In genomic region chr5:168219515-168220410, GRCh38 we compare ENCODE assay signal across 8 cellular contexts.
DNase-seq lines count a peak whose midpoint lies in the region; TF ChIP-seq lines count a peak whose summit lies in the region.

No MANE protein-coding gene starts in this region.

- CTCF ChIA-PET in HEK293 (lab: Yijun Ruan, JAX) = interaction anchor here (0.5 to 3.6 kb wide), 38 partner anchors 11 to 909 kb away, joined by 3 to 24 read pairs (median 3); no protein-coding TSS in a partner anchor

- no peaks in the 10 kb centered on the region for H3K4me1 ChIP-seq in HEK293 (ENCODE audit: control insufficient read depth, insufficient read depth, low read length)

- POLR2A ChIA-PET in HEK293 (lab: Yijun Ruan, JAX) = interaction anchor here (0.7 kb wide), 1 partner anchor 427 kb away, joined by 8 read pairs; no protein-coding TSS in a partner anchor

- TF ChIP-seq CTCF in GM12864 (IDR thresholded peaks at IDR 0.05; ENCODE audit: low read depth, low read length, missing control alignments) = peak; percentile 91
- peak; percentile 82; the same call in 1 of the 2 replicates for TF ChIP-seq CTCF in HEK293 (tag by site-specific recombination; IDR thresholded peaks at IDR 0.05)
- peak; percentile 89 for TF ChIP-seq CTCF in LNCaP clone FGC (IDR thresholded peaks at IDR 0.05; ENCODE audit: control insufficient read depth, extremely low read depth, insufficient read depth)
- TF ChIP-seq CTCF in cardiac fibroblast (IDR thresholded peaks at IDR 0.05; ENCODE audit: low read depth, low read length) = peak; percentile 87

- H3K9me3 ChIP-seq in HEK293 (ENCODE audit: control insufficient read depth, insufficient read depth, low read depth, low read length) = no peaks in the 10 kb centered on the region

- H3K4me3 ChIP-seq in GM12864 (ENCODE audit: low read depth, low read length) = no peak overlapping the region; the same call in 1 of the 2 replicates
- no peak overlapping the region for H3K4me3 ChIP-seq in HEK293 (ENCODE audit: low read depth, low read length)
- H3K4me3 ChIP-seq in LNCaP clone FGC (ENCODE audit: low read depth, low read length) = no peak overlapping the region
- H3K4me3 ChIP-seq in cardiac fibroblast (replicated peaks in 1 of 2; ENCODE audit: low read depth in 2 of 2, low read length in 2 of 2) = no peak overlapping the region

- H3K27ac ChIP-seq in HEK293 (ENCODE audit: extremely low read depth, low read depth, low read length) = no peak overlapping the region

- DNase-seq in AG08395 (ENCODE audit: low spot score) (peak; percentile 90), GM12864 (ENCODE audit: low read depth) (peak; percentile 58), LNCaP clone FGC (ENCODE audit: low read depth) (peak; percentile 54), SHP77 treated with DMSO at 0.1 percent for 48 hours (lab: John Stamatoyannopoulos, UW) (peak; percentile 18), cardiac fibroblast (ENCODE audit: low read depth in 2 of 2) (peak; percentile 85), iris pigment epithelial cell (ENCODE audit: low read depth) (peak; percentile 62)
- peak; percentile 1 to 24 for DNase-seq in stimulated activated CD4-positive, alpha-beta T cell treated with anti-CD3 and anti-CD28 coated beads, Interleukin-4, amount 100 ng/mL, for 48 hours (ENCODE audit: low read depth in 2 of 2)

- no peaks in the 10 kb centered on the region for H3K36me3 ChIP-seq in HEK293 (ENCODE audit: control insufficient read depth in 2 of 2, insufficient read depth in 1 of 2, low read length in 2 of 2)

TF ChIP-seq in HEK293, 187 proteins besides CTCF, POLR2A, EP300 and RAD21:
- TF ChIP-seq ZNF654 (tag by site-specific recombination; IDR thresholded peaks at IDR 0.05; ENCODE audit: low read depth) = peak; percentile 95
- TF ChIP-seq ZNF311 (tag by site-specific recombination; IDR thresholded peaks at IDR 0.05; ENCODE audit: borderline replicate concordance) = no peak
- no peak for TF ChIP-seq ZNF248 (tag by site-specific recombination; IDR thresholded peaks at IDR 0.05)
- peak; percentile 55 for TF ChIP-seq ZBTB17 (tag by site-specific recombination; IDR thresholded peaks at IDR 0.05)
- TF ChIP-seq ZNF76 (tag by site-specific recombination; IDR thresholded peaks at IDR 0.05; ENCODE audit: borderline replicate concordance, low read depth) = no peak
- no peak for TF ChIP-seq ZNF121 (tag by site-specific recombination; IDR thresholded peaks at IDR 0.05)
- peak; percentile 43; the same call in 1 of the 2 replicates for TF ChIP-seq ZNF518A (tag by site-specific recombination; conservative IDR thresholded peaks at IDR 0.05; ENCODE audit: low read depth)
- TF ChIP-seq ZNF362 (tag by site-specific recombination; IDR thresholded peaks at IDR 0.05) = peak; percentile 92
- TF ChIP-seq ZBTB21 (tag by site-specific recombination; IDR thresholded peaks at IDR 0.05) = no peak

Comparison
In these comparisons a context has a peak if more than half of its experiments do, and no peak if none do; other contexts are left out.
1. DNase-seq: peak in every context shown above with its lines; median percentile 90 in AG08395; 85 in cardiac fibroblast; 62 in iris pigment epithelial cell; 58 in GM12864; 54 in LNCaP clone FGC; 18 in SHP77 treated with DMSO at 0.1 percent for 48 hours; 12 in stimulated activated CD4-positive, alpha-beta T cell treated with anti-CD3 and anti-CD28 coated beads, Interleukin-4, amount 100 ng/mL, for 48 hours.